Comparison of ENCODE assay signal across 8 cellular contexts in the genomic region with DNA sequence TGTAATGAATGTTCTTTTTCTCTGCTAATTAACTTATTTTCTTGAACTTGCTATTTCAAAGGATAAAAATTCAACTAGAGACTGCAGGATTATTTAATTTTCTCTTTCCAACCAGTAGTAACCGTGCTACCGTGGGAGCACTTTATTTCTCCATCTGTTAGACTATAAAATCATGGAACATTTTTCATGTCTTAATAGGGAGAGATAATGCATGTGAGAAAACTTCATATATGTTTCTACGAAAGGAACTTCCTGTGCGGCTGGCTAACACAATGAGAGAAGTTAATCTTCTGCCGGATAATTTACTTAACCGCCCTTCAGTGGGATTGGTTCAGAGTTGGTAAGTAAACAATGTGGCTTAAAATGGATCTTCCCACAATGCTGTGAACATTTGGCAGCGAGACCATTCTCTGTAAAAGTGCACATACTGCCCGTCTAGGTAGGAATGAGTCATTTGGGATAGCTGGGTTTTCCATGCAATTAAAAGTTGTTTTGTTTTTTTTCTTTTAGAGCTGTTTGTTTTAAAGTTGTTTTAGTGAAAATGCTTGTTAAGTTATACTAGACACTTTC. TPM values are rescaled to one million over a fixed set of nuclear protein-coding genes. Genes with fewer than 3 reads are reported as not detected.
A peak's percentile ranks its signal among the peaks of the same experiment; 100 is the strongest.
DNase-seq lines count a peak whose midpoint lies in the region; ATAC-seq and TF ChIP-seq lines count a peak whose summit lies in the region.

No MANE protein-coding gene starts in this region.

- no peaks in the 10 kb centered on the region for H3K9me3 ChIP-seq in CD4-positive, alpha-beta memory T cell (ENCODE audit: control insufficient read depth in 1 of 2, low read length in 2 of 2)
- H3K9me3 ChIP-seq in HUES6 (ENCODE audit: control insufficient read depth, insufficient read depth, low read depth, low read length): no peaks in the 10 kb centered on the region

- peaks cover 26 to 47% (median 33%) of the 10 kb centered on the region in 4 donors for H3K4me1 Mint-ChIP-seq in CD4-positive, alpha-beta memory T cell
- H3K4me1 Mint-ChIP-seq in WTC11 (peaks cover 66% of the 10 kb centered on the region), immature natural killer cell (peaks cover 43 to 49% of the 10 kb centered on the region in 2 donors)

- no peaks in the 10 kb centered on the region for H3K27me3 ChIP-seq in CD4-positive, alpha-beta memory T cell (ENCODE audit: insufficient read depth, low read length)
- no peaks in the 10 kb centered on the region; the same call in 1 of the 2 replicates for H3K27me3 ChIP-seq in HUES6 (ENCODE audit: control insufficient read depth, insufficient read depth, low read length)

- peak overlapping the region in 6 of 7 donors; percentile 48 to 84 (median 75) for H3K27ac Mint-ChIP-seq in CD4-positive, alpha-beta memory T cell
- H3K27ac Mint-ChIP-seq in WTC11 (peak overlapping the region; percentile 60; the same call in 1 of the 2 replicates), immature natural killer cell (peak overlapping the region; percentile 84 to 90 (median 86))

- peak overlapping the region in 3 of 8 donors; percentile 18 to 58 (median 46) for H3K4me3 Mint-ChIP-seq in CD4-positive, alpha-beta memory T cell
- H3K4me3 Mint-ChIP-seq in WTC11 (no peak overlapping the region), immature natural killer cell (peak overlapping the region; percentile 3 to 77 (median 53))

- CTCF ChIA-PET in CD4-positive, alpha-beta memory T cell (lab: Charles Lee; ENCODE audit: partially characterized antibody): interaction anchor here (9.6 kb wide), 1 partner anchor 98 kb away, joined by 319 read pairs; no protein-coding TSS in a partner anchor
- CTCF ChIA-PET in WTC11 (lab: Charles Lee): interaction anchor here (1.2 to 1.3 kb wide), 2 partner anchors 99 to 123 kb away, joined by 4 to 5 read pairs; no protein-coding TSS in a partner anchor

- no peak overlapping the region for H3K9ac ChIP-seq in HUES6 (ENCODE audit: low read length)

- no peaks in the 10 kb centered on the region for H3K9me3 Mint-ChIP-seq in CD4-positive, alpha-beta memory T cell
- no peaks in the 10 kb centered on the region for H3K9me3 Mint-ChIP-seq in WTC11
- H3K9me3 Mint-ChIP-seq in immature natural killer cell: no peaks in the 10 kb centered on the region

- peaks cover 4% of the 10 kb centered on the region for H3K36me3 ChIP-seq in CD4-positive, alpha-beta memory T cell (ENCODE audit: insufficient read depth, low read length)
- H3K36me3 ChIP-seq in HUES6 (ENCODE audit: control insufficient read depth, insufficient read depth, low read length): peaks cover 4% of the 10 kb centered on the region; the same call in 1 of the 2 replicates

- peaks cover 0 to 17% of the 10 kb centered on the region in 2 donors for H3K36me3 Mint-ChIP-seq in CD4-positive, alpha-beta memory T cell
- H3K36me3 Mint-ChIP-seq in WTC11: peaks cover 9% of the 10 kb centered on the region
- no peaks in the 10 kb centered on the region for H3K36me3 Mint-ChIP-seq in immature natural killer cell

- no peaks in the 10 kb centered on the region for H3K27me3 Mint-ChIP-seq in CD4-positive, alpha-beta memory T cell
- H3K27me3 Mint-ChIP-seq in WTC11 (ENCODE audit: low read depth) (no peaks in the 10 kb centered on the region), immature natural killer cell (ENCODE audit: low read depth in 3 of 3) (peaks cover 0 to 4% (median 0%) of the 10 kb centered on the region in 3 donors)

- intact Hi-C loops in CD4-positive, alpha-beta memory T cell (cut with micrococcal nuclease): no loop called here

- ATAC-seq in WTC11 (no peak), HG03432 (IDR thresholded peaks at IDR 0.05; ENCODE audit: unreplicated experiment) (no peak)

- POLR2A ChIA-PET in CD4-positive, alpha-beta memory T cell (lab: Charles Lee; ENCODE audit: partially characterized antibody): interaction anchor here (1.0 to 1.2 kb wide), 3 partner anchors 14 to 99 kb away, joined by 3 to 5 read pairs (median 5); no protein-coding TSS in a partner anchor
- POLR2A ChIA-PET in WTC11 (lab: Charles Lee): interaction anchor here (0.5 kb wide), 1 partner anchor 96 kb away, joined by 3 read pairs; no protein-coding TSS in a partner anchor

- peaks cover 33% of the 10 kb centered on the region for H3K4me1 ChIP-seq in CD4-positive, alpha-beta memory T cell (ENCODE audit: insufficient read depth, low read length)
- peaks cover 48% of the 10 kb centered on the region for H3K4me1 ChIP-seq in HUES6 (ENCODE audit: control insufficient read depth, insufficient read depth, low read length)

- no peak overlapping the region for H3K4me3 ChIP-seq in CD4-positive, alpha-beta memory T cell (ENCODE audit: low read length in 2 of 2)
- no peak overlapping the region for H3K4me3 ChIP-seq in HUES6 (ENCODE audit: low read depth, low read length)

- no peak overlapping the region for H3K27ac ChIP-seq in CD4-positive, alpha-beta memory T cell (ENCODE audit: low read depth, low read length)
- H3K27ac ChIP-seq in HUES6 (ENCODE audit: low read depth, low read length): peak overlapping the region; percentile 17

- peak in 1 of 5 donors; percentile 10 for DNase-seq in CD4-positive, alpha-beta memory T cell
- no peak for DNase-seq in WTC11 (ENCODE audit: low spot score)
- peak; percentile 28 to 52 (median 30) for DNase-seq in immature natural killer cell
- peak; percentile 51 for DNase-seq in ureter (ENCODE audit: low spot score)
- DNase-seq in T-helper 9 cell: no peak
- no peak for DNase-seq in activated naive CD4-positive, alpha-beta T cell treated with Interleukin-2 at 50 U/mL for 16 hours

- no peak for TF ChIP-seq CTCF in WTC11 (IDR thresholded peaks at IDR 0.05)

TF ChIP-seq in WTC11, 78 proteins besides CTCF, POLR2A, EP300 and RAD21 (continues in another document):
- TF ChIP-seq, protein P1, sequence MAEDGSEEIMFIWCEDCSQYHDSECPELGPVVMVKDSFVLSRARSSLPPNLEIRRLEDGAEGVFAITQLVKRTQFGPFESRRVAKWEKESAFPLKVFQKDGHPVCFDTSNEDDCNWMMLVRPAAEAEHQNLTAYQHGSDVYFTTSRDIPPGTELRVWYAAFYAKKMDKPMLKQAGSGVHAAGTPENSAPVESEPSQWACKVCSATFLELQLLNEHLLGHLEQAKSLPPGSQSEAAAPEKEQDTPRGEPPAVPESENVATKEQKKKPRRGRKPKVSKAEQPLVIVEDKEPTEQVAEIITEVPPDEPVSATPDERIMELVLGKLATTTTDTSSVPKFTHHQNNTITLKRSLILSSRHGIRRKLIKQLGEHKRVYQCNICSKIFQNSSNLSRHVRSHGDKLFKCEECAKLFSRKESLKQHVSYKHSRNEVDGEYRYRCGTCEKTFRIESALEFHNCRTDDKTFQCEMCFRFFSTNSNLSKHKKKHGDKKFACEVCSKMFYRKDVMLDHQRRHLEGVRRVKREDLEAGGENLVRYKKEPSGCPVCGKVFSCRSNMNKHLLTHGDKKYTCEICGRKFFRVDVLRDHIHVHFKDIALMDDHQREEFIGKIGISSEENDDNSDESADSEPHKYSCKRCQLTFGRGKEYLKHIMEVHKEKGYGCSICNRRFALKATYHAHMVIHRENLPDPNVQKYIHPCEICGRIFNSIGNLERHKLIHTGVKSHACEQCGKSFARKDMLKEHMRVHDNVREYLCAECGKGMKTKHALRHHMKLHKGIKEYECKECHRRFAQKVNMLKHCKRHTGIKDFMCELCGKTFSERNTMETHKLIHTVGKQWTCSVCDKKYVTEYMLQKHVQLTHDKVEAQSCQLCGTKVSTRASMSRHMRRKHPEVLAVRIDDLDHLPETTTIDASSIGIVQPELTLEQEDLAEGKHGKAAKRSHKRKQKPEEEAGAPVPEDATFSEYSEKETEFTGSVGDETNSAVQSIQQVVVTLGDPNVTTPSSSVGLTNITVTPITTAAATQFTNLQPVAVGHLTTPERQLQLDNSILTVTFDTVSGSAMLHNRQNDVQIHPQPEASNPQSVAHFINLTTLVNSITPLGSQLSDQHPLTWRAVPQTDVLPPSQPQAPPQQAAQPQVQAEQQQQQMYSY (CRISPR knock-in tag; IDR thresholded peaks at IDR 0.05): no peak
- TF ChIP-seq, protein P2, sequence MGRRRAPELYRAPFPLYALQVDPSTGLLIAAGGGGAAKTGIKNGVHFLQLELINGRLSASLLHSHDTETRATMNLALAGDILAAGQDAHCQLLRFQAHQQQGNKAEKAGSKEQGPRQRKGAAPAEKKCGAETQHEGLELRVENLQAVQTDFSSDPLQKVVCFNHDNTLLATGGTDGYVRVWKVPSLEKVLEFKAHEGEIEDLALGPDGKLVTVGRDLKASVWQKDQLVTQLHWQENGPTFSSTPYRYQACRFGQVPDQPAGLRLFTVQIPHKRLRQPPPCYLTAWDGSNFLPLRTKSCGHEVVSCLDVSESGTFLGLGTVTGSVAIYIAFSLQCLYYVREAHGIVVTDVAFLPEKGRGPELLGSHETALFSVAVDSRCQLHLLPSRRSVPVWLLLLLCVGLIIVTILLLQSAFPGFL (CRISPR knock-in tag; IDR thresholded peaks at IDR 0.05; ENCODE audit: borderline replicate concordance): no peak
- TF ChIP-seq ELF4 (CRISPR knock-in tag; IDR thresholded peaks at IDR 0.05; ENCODE audit: low read depth): no peak
- TF ChIP-seq, protein P3, sequence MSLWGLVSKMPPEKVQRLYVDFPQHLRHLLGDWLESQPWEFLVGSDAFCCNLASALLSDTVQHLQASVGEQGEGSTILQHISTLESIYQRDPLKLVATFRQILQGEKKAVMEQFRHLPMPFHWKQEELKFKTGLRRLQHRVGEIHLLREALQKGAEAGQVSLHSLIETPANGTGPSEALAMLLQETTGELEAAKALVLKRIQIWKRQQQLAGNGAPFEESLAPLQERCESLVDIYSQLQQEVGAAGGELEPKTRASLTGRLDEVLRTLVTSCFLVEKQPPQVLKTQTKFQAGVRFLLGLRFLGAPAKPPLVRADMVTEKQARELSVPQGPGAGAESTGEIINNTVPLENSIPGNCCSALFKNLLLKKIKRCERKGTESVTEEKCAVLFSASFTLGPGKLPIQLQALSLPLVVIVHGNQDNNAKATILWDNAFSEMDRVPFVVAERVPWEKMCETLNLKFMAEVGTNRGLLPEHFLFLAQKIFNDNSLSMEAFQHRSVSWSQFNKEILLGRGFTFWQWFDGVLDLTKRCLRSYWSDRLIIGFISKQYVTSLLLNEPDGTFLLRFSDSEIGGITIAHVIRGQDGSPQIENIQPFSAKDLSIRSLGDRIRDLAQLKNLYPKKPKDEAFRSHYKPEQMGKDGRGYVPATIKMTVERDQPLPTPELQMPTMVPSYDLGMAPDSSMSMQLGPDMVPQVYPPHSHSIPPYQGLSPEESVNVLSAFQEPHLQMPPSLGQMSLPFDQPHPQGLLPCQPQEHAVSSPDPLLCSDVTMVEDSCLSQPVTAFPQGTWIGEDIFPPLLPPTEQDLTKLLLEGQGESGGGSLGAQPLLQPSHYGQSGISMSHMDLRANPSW (CRISPR knock-in tag; conservative IDR thresholded peaks at IDR 0.05; ENCODE audit: low read depth): no peak
- TF ChIP-seq ZNF671 (CRISPR knock-in tag; IDR thresholded peaks at IDR 0.05): no peak
- TF ChIP-seq ZNF416 (CRISPR knock-in tag; IDR thresholded peaks at IDR 0.05): no peak

RNA-seq across cellular contexts. Expression of gene PDK3, which starts 29.5 kb away (rescaled TPM):
- 10 to 100 TPM; 30.3 to 31.1 TPM for total RNA-seq in CD4-positive, alpha-beta memory T cell
- 10 to 100 TPM; 37.4 to 43.3 TPM for polyA plus RNA-seq in CD4-positive, alpha-beta memory T cell
- total RNA-seq in WTC11 (2021): 34.4 to 38.1 TPM (median 36.8 TPM) in 3 replicates
- polyA plus RNA-seq in immature natural killer cell: 10 to 100 TPM; 48.4 to 65.8 (median 59.6) TPM
- 22.7 TPM for total RNA-seq in ureter

Comparison
In these comparisons a context has a peak if more than half of its experiments do, and no peak if none do; other contexts are left out.
1. DNase-seq: peak in immature natural killer cell (3 of 3) and ureter (single experiment); none in WTC11 (single experiment), T-helper 9 cell (single experiment) and activated naive CD4-positive, alpha-beta T cell treated with Interleukin-2 at 50 U/mL for 16 hours (single experiment).
2. Peak in every context shown above with its lines, with median percentiles within 50 percentile points of each other: H3K27ac Mint-ChIP-seq.